ENCODE assay signal across 2 cellular contexts in the genomic region with DNA sequence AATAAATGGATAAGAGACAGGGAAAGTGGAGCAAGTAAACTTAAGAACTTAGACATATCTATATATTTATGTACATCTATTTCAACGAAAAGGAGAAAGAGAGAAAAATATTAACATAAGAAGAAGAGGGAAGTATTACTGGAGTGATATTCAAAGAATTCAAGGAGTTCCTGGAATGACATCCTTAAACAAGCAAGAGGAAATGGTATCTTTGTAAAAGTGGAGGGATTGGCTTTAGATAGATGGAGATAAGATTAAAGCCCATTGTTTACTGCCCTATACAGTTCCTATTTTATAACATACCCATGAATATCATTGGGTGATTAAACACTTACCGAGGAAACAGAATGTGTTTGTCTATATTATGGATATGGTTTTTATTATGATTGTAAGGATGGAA.
TF ChIP-seq lines count a peak whose summit lies in the region.

No MANE protein-coding gene starts in this region.

TF ChIP-seq in GM23338, 12 proteins besides CTCF, POLR2A, EP300 and RAD21 (continued from another document):
- no peak for TF ChIP-seq EZH2 (IDR thresholded peaks at IDR 0.05; ENCODE audit: low read depth, unreplicated experiment)
- TF ChIP-seq, protein P1, sequence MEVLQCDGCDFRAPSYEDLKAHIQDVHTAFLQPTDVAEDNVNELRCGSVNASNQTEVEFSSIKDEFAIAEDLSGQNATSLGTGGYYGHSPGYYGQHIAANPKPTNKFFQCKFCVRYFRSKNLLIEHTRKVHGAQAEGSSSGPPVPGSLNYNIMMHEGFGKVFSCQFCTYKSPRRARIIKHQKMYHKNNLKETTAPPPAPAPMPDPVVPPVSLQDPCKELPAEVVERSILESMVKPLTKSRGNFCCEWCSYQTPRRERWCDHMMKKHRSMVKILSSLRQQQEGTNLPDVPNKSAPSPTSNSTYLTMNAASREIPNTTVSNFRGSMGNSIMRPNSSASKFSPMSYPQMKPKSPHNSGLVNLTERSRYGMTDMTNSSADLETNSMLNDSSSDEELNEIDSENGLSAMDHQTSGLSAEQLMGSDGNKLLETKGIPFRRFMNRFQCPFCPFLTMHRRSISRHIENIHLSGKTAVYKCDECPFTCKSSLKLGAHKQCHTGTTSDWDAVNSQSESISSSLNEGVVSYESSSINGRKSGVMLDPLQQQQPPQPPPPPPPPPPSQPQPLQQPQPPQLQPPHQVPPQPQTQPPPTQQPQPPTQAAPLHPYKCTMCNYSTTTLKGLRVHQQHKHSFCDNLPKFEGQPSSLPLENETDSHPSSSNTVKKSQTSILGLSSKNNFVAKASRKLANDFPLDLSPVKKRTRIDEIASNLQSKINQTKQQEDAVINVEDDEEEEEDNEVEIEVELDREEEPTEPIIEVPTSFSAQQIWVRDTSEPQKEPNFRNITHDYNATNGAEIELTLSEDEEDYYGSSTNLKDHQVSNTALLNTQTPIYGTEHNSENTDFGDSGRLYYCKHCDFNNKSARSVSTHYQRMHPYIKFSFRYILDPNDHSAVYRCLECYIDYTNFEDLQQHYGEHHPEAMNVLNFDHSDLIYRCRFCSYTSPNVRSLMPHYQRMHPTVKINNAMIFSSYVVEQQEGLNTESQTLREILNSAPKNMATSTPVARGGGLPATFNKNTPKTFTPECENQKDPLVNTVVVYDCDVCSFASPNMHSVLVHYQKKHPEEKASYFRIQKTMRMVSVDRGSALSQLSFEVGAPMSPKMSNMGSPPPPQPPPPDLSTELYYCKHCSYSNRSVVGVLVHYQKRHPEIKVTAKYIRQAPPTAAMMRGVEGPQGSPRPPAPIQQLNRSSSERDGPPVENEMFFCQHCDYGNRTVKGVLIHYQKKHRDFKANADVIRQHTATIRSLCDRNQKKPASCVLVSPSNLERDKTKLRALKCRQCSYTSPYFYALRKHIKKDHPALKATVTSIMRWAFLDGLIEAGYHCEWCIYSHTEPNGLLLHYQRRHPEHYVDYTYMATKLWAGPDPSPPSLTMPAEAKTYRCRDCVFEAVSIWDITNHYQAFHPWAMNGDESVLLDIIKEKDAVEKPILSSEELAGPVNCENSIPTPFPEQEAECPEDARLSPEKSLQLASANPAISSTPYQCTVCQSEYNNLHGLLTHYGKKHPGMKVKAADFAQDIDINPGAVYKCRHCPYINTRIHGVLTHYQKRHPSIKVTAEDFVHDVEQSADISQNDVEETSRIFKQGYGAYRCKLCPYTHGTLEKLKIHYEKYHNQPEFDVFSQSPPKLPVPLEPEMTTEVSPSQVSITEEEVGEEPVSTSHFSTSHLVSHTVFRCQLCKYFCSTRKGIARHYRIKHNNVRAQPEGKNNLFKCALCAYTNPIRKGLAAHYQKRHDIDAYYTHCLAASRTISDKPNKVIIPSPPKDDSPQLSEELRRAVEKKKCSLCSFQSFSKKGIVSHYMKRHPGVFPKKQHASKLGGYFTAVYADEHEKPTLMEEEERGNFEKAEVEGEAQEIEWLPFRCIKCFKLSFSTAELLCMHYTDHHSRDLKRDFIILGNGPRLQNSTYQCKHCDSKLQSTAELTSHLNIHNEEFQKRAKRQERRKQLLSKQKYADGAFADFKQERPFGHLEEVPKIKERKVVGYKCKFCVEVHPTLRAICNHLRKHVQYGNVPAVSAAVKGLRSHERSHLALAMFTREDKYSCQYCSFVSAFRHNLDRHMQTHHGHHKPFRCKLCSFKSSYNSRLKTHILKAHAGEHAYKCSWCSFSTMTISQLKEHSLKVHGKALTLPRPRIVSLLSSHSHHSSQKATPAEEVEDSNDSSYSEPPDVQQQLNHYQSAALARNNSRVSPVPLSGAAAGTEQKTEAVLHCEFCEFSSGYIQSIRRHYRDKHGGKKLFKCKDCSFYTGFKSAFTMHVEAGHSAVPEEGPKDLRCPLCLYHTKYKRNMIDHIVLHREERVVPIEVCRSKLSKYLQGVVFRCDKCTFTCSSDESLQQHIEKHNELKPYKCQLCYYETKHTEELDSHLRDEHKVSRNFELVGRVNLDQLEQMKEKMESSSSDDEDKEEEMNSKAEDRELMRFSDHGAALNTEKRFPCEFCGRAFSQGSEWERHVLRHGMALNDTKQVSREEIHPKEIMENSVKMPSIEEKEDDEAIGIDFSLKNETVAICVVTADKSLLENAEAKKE (CRISPR knock-in tag; IDR thresholded peaks at IDR 0.05), result no peak
- TF ChIP-seq, protein P2, sequence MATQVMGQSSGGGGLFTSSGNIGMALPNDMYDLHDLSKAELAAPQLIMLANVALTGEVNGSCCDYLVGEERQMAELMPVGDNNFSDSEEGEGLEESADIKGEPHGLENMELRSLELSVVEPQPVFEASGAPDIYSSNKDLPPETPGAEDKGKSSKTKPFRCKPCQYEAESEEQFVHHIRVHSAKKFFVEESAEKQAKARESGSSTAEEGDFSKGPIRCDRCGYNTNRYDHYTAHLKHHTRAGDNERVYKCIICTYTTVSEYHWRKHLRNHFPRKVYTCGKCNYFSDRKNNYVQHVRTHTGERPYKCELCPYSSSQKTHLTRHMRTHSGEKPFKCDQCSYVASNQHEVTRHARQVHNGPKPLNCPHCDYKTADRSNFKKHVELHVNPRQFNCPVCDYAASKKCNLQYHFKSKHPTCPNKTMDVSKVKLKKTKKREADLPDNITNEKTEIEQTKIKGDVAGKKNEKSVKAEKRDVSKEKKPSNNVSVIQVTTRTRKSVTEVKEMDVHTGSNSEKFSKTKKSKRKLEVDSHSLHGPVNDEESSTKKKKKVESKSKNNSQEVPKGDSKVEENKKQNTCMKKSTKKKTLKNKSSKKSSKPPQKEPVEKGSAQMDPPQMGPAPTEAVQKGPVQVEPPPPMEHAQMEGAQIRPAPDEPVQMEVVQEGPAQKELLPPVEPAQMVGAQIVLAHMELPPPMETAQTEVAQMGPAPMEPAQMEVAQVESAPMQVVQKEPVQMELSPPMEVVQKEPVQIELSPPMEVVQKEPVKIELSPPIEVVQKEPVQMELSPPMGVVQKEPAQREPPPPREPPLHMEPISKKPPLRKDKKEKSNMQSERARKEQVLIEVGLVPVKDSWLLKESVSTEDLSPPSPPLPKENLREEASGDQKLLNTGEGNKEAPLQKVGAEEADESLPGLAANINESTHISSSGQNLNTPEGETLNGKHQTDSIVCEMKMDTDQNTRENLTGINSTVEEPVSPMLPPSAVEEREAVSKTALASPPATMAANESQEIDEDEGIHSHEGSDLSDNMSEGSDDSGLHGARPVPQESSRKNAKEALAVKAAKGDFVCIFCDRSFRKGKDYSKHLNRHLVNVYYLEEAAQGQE (IDR thresholded peaks at IDR 0.05; ENCODE audit: unreplicated experiment), result no peak
TF ChIP-seq in GM23338: peak in this region for 0.

TF ChIP-seq in WTC11, 78 proteins besides CTCF, POLR2A, EP300 and RAD21 (continued from another document):
- TF ChIP-seq, protein P3, sequence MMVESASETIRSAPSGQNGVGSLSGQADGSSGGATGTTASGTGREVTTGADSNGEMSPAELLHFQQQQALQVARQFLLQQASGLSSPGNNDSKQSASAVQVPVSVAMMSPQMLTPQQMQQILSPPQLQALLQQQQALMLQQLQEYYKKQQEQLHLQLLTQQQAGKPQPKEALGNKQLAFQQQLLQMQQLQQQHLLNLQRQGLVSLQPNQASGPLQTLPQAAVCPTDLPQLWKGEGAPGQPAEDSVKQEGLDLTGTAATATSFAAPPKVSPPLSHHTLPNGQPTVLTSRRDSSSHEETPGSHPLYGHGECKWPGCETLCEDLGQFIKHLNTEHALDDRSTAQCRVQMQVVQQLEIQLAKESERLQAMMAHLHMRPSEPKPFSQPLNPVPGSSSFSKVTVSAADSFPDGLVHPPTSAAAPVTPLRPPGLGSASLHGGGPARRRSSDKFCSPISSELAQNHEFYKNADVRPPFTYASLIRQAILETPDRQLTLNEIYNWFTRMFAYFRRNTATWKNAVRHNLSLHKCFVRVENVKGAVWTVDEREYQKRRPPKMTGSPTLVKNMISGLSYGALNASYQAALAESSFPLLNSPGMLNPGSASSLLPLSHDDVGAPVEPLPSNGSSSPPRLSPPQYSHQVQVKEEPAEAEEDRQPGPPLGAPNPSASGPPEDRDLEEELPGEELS (CRISPR knock-in tag; IDR thresholded peaks at IDR 0.05), result no peak
- TF ChIP-seq, protein P4, sequence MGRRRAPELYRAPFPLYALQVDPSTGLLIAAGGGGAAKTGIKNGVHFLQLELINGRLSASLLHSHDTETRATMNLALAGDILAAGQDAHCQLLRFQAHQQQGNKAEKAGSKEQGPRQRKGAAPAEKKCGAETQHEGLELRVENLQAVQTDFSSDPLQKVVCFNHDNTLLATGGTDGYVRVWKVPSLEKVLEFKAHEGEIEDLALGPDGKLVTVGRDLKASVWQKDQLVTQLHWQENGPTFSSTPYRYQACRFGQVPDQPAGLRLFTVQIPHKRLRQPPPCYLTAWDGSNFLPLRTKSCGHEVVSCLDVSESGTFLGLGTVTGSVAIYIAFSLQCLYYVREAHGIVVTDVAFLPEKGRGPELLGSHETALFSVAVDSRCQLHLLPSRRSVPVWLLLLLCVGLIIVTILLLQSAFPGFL (CRISPR knock-in tag; IDR thresholded peaks at IDR 0.05; ENCODE audit: borderline replicate concordance), result no peak
- TF ChIP-seq GTF2I (CRISPR knock-in tag; conservative IDR thresholded peaks at IDR 0.05) (no peak), KAT7 (CRISPR knock-in tag; IDR thresholded peaks at IDR 0.05; ENCODE audit: borderline replicate concordance) (no peak), TCF7 (CRISPR knock-in tag; IDR thresholded peaks at IDR 0.05; ENCODE audit: low read depth) (no peak), FOXK1 (CRISPR knock-in tag; IDR thresholded peaks at IDR 0.05) (no peak), CBFB (CRISPR knock-in tag; IDR thresholded peaks at IDR 0.05; ENCODE audit: low read depth) (no peak)
- TF ChIP-seq, protein P5, sequence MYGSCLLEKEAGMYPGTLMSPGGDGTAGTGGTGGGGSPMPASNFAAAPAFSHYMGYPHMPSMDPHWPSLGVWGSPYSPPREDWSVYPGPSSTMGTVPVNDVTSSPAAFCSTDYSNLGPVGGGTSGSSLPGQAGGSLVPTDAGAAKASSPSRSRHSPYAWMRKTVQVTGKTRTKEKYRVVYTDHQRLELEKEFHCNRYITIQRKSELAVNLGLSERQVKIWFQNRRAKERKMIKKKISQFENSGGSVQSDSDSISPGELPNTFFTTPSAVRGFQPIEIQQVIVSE (CRISPR knock-in tag; IDR thresholded peaks at IDR 0.05; ENCODE audit: borderline replicate concordance), result no peak
- TF ChIP-seq, protein P6, sequence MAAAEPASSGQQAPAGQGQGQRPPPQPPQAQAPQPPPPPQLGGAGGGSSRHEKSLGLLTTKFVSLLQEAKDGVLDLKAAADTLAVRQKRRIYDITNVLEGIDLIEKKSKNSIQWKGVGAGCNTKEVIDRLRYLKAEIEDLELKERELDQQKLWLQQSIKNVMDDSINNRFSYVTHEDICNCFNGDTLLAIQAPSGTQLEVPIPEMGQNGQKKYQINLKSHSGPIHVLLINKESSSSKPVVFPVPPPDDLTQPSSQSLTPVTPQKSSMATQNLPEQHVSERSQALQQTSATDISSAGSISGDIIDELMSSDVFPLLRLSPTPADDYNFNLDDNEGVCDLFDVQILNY (CRISPR knock-in tag; IDR thresholded peaks at IDR 0.05), result no peak
- TF ChIP-seq, protein P7, sequence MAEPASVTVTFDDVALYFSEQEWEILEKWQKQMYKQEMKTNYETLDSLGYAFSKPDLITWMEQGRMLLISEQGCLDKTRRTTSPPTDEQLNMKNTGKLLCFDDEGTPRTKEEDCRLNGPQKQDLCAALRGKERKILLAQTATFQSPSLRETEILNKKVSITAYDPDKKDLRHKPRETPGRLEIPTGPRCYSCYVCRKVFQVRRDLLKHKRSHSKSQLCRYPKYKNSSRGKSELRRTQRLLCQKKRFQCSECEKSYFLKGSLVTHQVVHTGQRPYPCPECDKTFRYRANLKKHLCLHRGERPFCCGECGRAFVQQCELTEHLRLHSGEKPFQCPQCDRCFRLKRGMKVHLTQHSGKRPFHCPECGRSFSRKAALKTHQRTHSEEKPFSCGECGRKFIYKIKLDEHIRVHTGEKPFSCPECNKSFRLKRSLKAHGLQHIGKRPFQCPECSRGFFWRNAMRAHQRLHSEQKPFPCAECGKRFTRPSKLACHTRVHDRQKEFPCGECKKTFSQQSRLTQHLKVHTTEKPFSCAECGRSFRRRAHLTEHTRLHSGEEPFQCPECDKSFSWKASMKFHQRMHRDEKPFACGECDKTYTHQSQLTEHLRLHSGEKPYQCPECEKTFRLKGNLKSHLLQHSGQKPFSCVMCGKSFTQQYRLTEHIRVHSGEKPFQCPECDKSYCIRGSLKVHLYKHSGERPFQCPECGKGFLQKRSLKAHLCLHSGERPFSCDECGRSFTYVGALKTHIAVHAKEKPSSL (CRISPR knock-in tag; conservative IDR thresholded peaks at IDR 0.05), result no peak
TF ChIP-seq in WTC11: peak in this region for 0.
